9 cellular contexts compared by ENCODE assay signal in genomic region chr4:37825943-37826281, GRCh38. TPM values are rescaled to one million over a fixed set of nuclear protein-coding genes. Genes with fewer than 3 reads are reported as not detected.
DNase-seq lines count a peak whose midpoint lies in the region; ATAC-seq, FAIRE-seq and TF ChIP-seq lines count a peak whose summit lies in the region.
"Had no signal": no experiment of that assay in that cellular context is flagged by ENCODE, and none has a peak within 500 bp of the region (broad histone marks: within the 10 kb centered on the region; RNA-seq: fewer than 3 reads in every experiment).

No MANE protein-coding gene starts in this region.

- no peak for TF ChIP-seq CTCF in OCI-LY3 (IDR thresholded peaks at IDR 0.05; ENCODE audit: low read depth, low read length)
- TF ChIP-seq CTCF in bronchial epithelial cell (IDR thresholded peaks at IDR 0.05; ENCODE audit: insufficient read depth, low read length, severe bottlenecking): no peak
- TF ChIP-seq CTCF in lower leg skin (IDR thresholded peaks at IDR 0.05): no peak
- TF ChIP-seq CTCF in tibial nerve (IDR thresholded peaks at IDR 0.05): no peak

- DNase-seq in NCI-H1417 (lab: John Stamatoyannopoulos, UW) (peak in 2 of 3 experiments; percentile 65 to 71), NCI-H1417 treated with DMSO at 0.1 percent for 48 hours (lab: John Stamatoyannopoulos, UW) (no peak), bronchial epithelial cell (ENCODE audit: low read depth) (no peak), lower leg skin (ENCODE audit: low spot score in 2 of 2) (no peak), tibial nerve (ENCODE audit: low spot score in 2 of 2) (no peak), NCI-H1048 (lab: John Stamatoyannopoulos, UW) (no peak)

- no peak for TF ChIP-seq POLR2A in lower leg skin (IDR thresholded peaks at IDR 0.05)
- TF ChIP-seq POLR2A in tibial nerve (IDR thresholded peaks at IDR 0.05): no peak

- H3K4me2 ChIP-seq in OCI-LY3 (ENCODE audit: low read length): peak overlapping the region; percentile 84

- H3K9me3 ChIP-seq in OCI-LY3 (ENCODE audit: insufficient read depth, low read length) (no peaks in the 10 kb centered on the region), tibial nerve (no peaks in the 10 kb centered on the region)

- H3K4me3 ChIP-seq in OCI-LY3 (ENCODE audit: low read length): peak overlapping the region; percentile 87
- H3K4me3 ChIP-seq in bronchial epithelial cell (ENCODE audit: low read depth, low read length): peak overlapping the region; percentile 89
- peak overlapping the region; percentile 71 for H3K4me3 ChIP-seq in lower leg skin (ENCODE audit: low read depth, poor library complexity, severe bottlenecking)
- peak overlapping the region; percentile 68 to 95 (median 80) for H3K4me3 ChIP-seq in tibial nerve

- H2AFZ ChIP-seq in OCI-LY3 (ENCODE audit: low read depth, low read length): peak overlapping the region; percentile 72

- peak; percentile 1 for ATAC-seq in HG02763 (IDR thresholded peaks at IDR 0.05; ENCODE audit: unreplicated experiment)

- no peak for TF ChIP-seq EP300 in tibial nerve (IDR thresholded peaks at IDR 0.05)

- no peaks in the 10 kb centered on the region for H4K20me1 ChIP-seq in OCI-LY3 (ENCODE audit: insufficient read depth, low read length)

- peak overlapping the region; percentile 80 for H3K9ac ChIP-seq in OCI-LY3 (ENCODE audit: low read length)

- H3K36me3 ChIP-seq in OCI-LY3 (replicated peaks; ENCODE audit: low read depth, low read length) (peaks cover 8% of the 10 kb centered on the region), bronchial epithelial cell (ENCODE audit: control insufficient read depth, insufficient read depth, low read length) (peaks cover 3% of the 10 kb centered on the region), tibial nerve (peaks cover 0 to 12% (median 0%) of the 10 kb centered on the region in 3 donors)

- intact Hi-C loops in lower leg skin (cut with DNase I; ENCODE audit: low total_unique reads): no loop called here

- 0 to 1% methylated on average over 14 of the region's 14 CpGs for WGBS in lower leg skin, 2 donors
- WGBS in tibial nerve, 2 donors: 0 to 1% methylated on average over 14 of the region's 14 CpGs

- peak overlapping the region; percentile 28 for H3K27ac ChIP-seq in OCI-LY3 (ENCODE audit: low read length)
- H3K27ac ChIP-seq in tibial nerve: peak overlapping the region; percentile 21 to 88 (median 68)

- H3K27me3 ChIP-seq in OCI-LY3 (ENCODE audit: low read depth, low read length) (no peaks in the 10 kb centered on the region), bronchial epithelial cell (ENCODE audit: control insufficient read depth, insufficient read depth, low read length) (no peaks in the 10 kb centered on the region), tibial nerve (no peaks in the 10 kb centered on the region)

- peaks cover 12% of the 10 kb centered on the region for H3K79me2 ChIP-seq in OCI-LY3 (ENCODE audit: low read length)

- H3K4me1 ChIP-seq in OCI-LY3 (ENCODE audit: low read length) (peaks cover 10% of the 10 kb centered on the region), tibial nerve (peaks cover 3 to 22% (median 5%) of the 10 kb centered on the region in 4 donors)

- FAIRE-seq in bronchial epithelial cell (lab: Jason Lieb, UNC): no peak
- FAIRE-seq: A204.1 had no signal

RNA-seq across cellular contexts. Expression of gene PGM2, which starts 0.6 kb away (rescaled TPM):
- total RNA-seq in bronchial epithelial cell: 59.2 and 61.3 TPM in 2 replicates
- total RNA-seq in lower leg skin: 10 to 100 TPM; 52.7 to 83.9 (median 74.7) TPM
- total RNA-seq in tibial nerve: 10 to 100 TPM; 13.7 to 24.3 (median 15.5) TPM

Comparison
In these comparisons a context has a peak if more than half of its experiments do, and no peak if none do; other contexts are left out.
1. DNase-seq: peak in NCI-H1417 (2 of 3); none in NCI-H1417 treated with DMSO at 0.1 percent for 48 hours (single experiment), bronchial epithelial cell (single experiment), lower leg skin (0 of 2), tibial nerve (0 of 2) and NCI-H1048 (single experiment).
2. Peak in every context shown above with its lines, with median percentiles within 50 percentile points of each other: H3K4me3 ChIP-seq.